Comparison of ENCODE assay signal across 17 cellular contexts in genomic region chr3:71030748-71031147, GRCh38.
DNase-seq lines count a peak whose midpoint lies in the region; ATAC-seq, FAIRE-seq and TF ChIP-seq lines count a peak whose summit lies in the region.
"Had no signal": no experiment of that assay in that cellular context is flagged by ENCODE, and none has a peak within 500 bp of the region (broad histone marks: within the 10 kb centered on the region; RNA-seq: fewer than 3 reads in every experiment).

No MANE protein-coding gene starts in this region.

- intact Hi-C loops in HepG2 (cut with micrococcal nuclease; ENCODE audit: unreplicated experiment): no loop called here
- intact Hi-C loops in right lobe of liver (cut with DNase I): no loop called here
- intact Hi-C loops in thyroid gland (cut with DNase I): no loop called here

- peak overlapping the region; percentile 79 for H3K27ac Mint-ChIP-seq in activated naive CD8-positive, alpha-beta T cell treated with anti-CD3 and anti-CD28 coated beads for 36 hours
- peak overlapping the region; percentile 98 to 100 (median 99) for H3K27ac Mint-ChIP-seq in naive B cell

- no peak overlapping the region for H3K4me3 ChIP-seq in HepG2 (replicated peaks in 1 of 3; ENCODE audit: insufficient read depth in 1 of 3, low read depth in 2 of 3, low read length in 3 of 3)
- H3K4me3 ChIP-seq in right lobe of liver: no peak overlapping the region
- no peak overlapping the region for H3K4me3 ChIP-seq in thyroid gland (replicated peaks in 1 of 3)

- peaks cover 80% of the 10 kb centered on the region for H3K4me1 Mint-ChIP-seq in activated naive CD8-positive, alpha-beta T cell treated with anti-CD3 and anti-CD28 coated beads for 36 hours
- peaks cover 64 to 93% (median 93%) of the 10 kb centered on the region in 3 donors for H3K4me1 Mint-ChIP-seq in naive B cell

- H3K4me1 ChIP-seq in HepG2 (ENCODE audit: insufficient read depth, low read length) (peaks cover 43% of the 10 kb centered on the region), right lobe of liver (peaks cover 0 to 17% (median 9%) of the 10 kb centered on the region in 4 donors), thyroid gland (peaks cover 20 to 28% of the 10 kb centered on the region in 2 donors)

- no peak for DNase-seq in HepG2 (ENCODE audit: low spot score)
- no peak for DNase-seq in right lobe of liver
- no peak for DNase-seq in activated naive CD8-positive, alpha-beta T cell treated with anti-CD3 and anti-CD28 coated beads for 36 hours
- no peak for DNase-seq in naive B cell
- DNase-seq in GF-D8 (lab: John Stamatoyannopoulos, UW): no peak
- DNase-seq in D341Med (ENCODE audit: low spot score): no peak
- DNase-seq in thyroid gland: no peak
- DNase-seq: effector CD8-positive, alpha-beta T cell; GOT3; left ventricle myocardium superior; NCI-H2081; NCI-H69; stimulated activated CD4-positive, alpha-beta T cell treated with anti-CD3 and anti-CD28 coated beads, Interleukin-4, amount 100 ng/mL, for 4 hours; SW 1271 had no signal

- BruUV-seq in HepG2 (replicated peaks; lab: Mats Ljungman, UMichigan): TSS peak; percentile 13

- no peak overlapping the region for H3K27ac ChIP-seq in HepG2 (ENCODE audit: extremely low read length, insufficient read depth, low read length)
- H3K27ac ChIP-seq in right lobe of liver: no peak overlapping the region
- no peak overlapping the region for H3K27ac ChIP-seq in thyroid gland

- no peak for TF ChIP-seq POLR2A in HepG2 (IDR thresholded peaks at IDR 0.05; ENCODE audit: insufficient read depth in 1 of 2, low read depth in 2 of 2, low read length in 2 of 2)
- TF ChIP-seq POLR2A in right lobe of liver (IDR thresholded peaks at IDR 0.05): no peak
- no peak for TF ChIP-seq POLR2A in thyroid gland (IDR thresholded peaks at IDR 0.05)

- no peaks in the 10 kb centered on the region for H3K27me3 Mint-ChIP-seq in activated naive CD8-positive, alpha-beta T cell treated with anti-CD3 and anti-CD28 coated beads for 36 hours
- H3K27me3 Mint-ChIP-seq in naive B cell: no peaks in the 10 kb centered on the region

- no peaks in the 10 kb centered on the region for H3K27me3 ChIP-seq in HepG2 (ENCODE audit: control insufficient read depth in 1 of 2, insufficient read depth in 2 of 2, low read length in 2 of 2)
- H3K27me3 ChIP-seq in right lobe of liver: no peaks in the 10 kb centered on the region
- H3K27me3 ChIP-seq in thyroid gland: no peaks in the 10 kb centered on the region

- TF ChIP-seq EP300 in HepG2 (IDR thresholded peaks at IDR 0.05; ENCODE audit: low read depth in 2 of 2, low read length in 2 of 2) (no peak), HepG2 (CRISPR knock-in tag; IDR thresholded peaks at IDR 0.05; ENCODE audit: borderline replicate concordance) (no peak)

- no peak overlapping the region for H3K9ac ChIP-seq in HepG2 (ENCODE audit: insufficient read depth, low read depth, low read length)

- H3K9me3 ChIP-seq in HepG2 (ENCODE audit: low read length) (no peaks in the 10 kb centered on the region), right lobe of liver (no peaks in the 10 kb centered on the region), thyroid gland (no peaks in the 10 kb centered on the region)

- CTCF ChIA-PET in HepG2 (lab: Yijun Ruan, JAX; ENCODE audit: low intra/inter-chr PET ratio, low total read pairs): no interaction called here

- 0 out of 2 replicates have a peak, but pooled peaks cover 10% of the 10 kb centered on the region for H4K20me1 ChIP-seq in HepG2 (ENCODE audit: insufficient read depth, low read length)

- peaks cover 10 to 41% of the 10 kb centered on the region in 2 experiments for H3K36me3 ChIP-seq in HepG2 (replicated peaks in 1 of 2; ENCODE audit: control insufficient read depth in 1 of 2, insufficient read depth in 2 of 2, low read length in 2 of 2)
- H3K36me3 ChIP-seq in right lobe of liver: no peaks in the 10 kb centered on the region
- H3K36me3 ChIP-seq in thyroid gland: peaks cover 0 to 4% of the 10 kb centered on the region in 2 donors

- peaks cover 28% of the 10 kb centered on the region for H3K79me2 ChIP-seq in HepG2 (ENCODE audit: insufficient read depth, low read length)

- 97% methylated on average over 5 of the region's 5 CpGs for WGBS in HepG2 (ENCODE audit: low lambda C conversion rate)
- WGBS in right lobe of liver (ENCODE audit: insufficient coverage, low coverage, low lambda C conversion rate, missing lambda C conversion rate): 87% methylated on average over 5 of the region's 5 CpGs
- WGBS in thyroid gland, 2 donors: 92 to 95% methylated on average over 5 of the region's 5 CpGs

- TF ChIP-seq CTCF in HepG2 (CRISPR knock-in tag; IDR thresholded peaks at IDR 0.05): no peak
- no peak for TF ChIP-seq CTCF in right lobe of liver (IDR thresholded peaks at IDR 0.05)
- TF ChIP-seq CTCF in thyroid gland (IDR thresholded peaks at IDR 0.05): no peak

- H3K4me3 Mint-ChIP-seq in activated naive CD8-positive, alpha-beta T cell treated with anti-CD3 and anti-CD28 coated beads for 36 hours: no peak overlapping the region
- peak overlapping the region in 4 of 8 donors; percentile 16 to 83 (median 69) for H3K4me3 Mint-ChIP-seq in naive B cell
- H3K4me3 Mint-ChIP-seq: WTC11 had no signal

- H3K4me2 ChIP-seq in HepG2 (ENCODE audit: low read depth, low read length): no peak overlapping the region

- in situ Hi-C loops in HepG2 (cut with HindIII; ENCODE audit: extremely low pct_ligation_motif_present, low pct_unique_long_range_greater_than_20kb): no loop called here

- peaks cover 5% of the 10 kb centered on the region for H3K9me3 Mint-ChIP-seq in activated naive CD8-positive, alpha-beta T cell treated with anti-CD3 and anti-CD28 coated beads for 36 hours
- H3K9me3 Mint-ChIP-seq in naive B cell: no peaks in the 10 kb centered on the region

- POLR2A ChIA-PET in HepG2 (lab: Yijun Ruan, JAX): no interaction called here

- H2AFZ ChIP-seq in HepG2 (ENCODE audit: low read length): no peak overlapping the region

- ATAC-seq in HepG2 (no peak), right lobe of liver (no peak), naive B cell (ENCODE audit: low read depth in 2 of 2) (no peak)
- ATAC-seq: left ventricle myocardium superior, WTC11 had no signal

- H3K36me3 Mint-ChIP-seq in activated naive CD8-positive, alpha-beta T cell treated with anti-CD3 and anti-CD28 coated beads for 36 hours: peaks cover 79% of the 10 kb centered on the region
- peaks cover 21 to 35% of the 10 kb centered on the region in 2 donors for H3K36me3 Mint-ChIP-seq in naive B cell

- TF ChIP-seq RAD21 in HepG2 (CRISPR knock-in tag; IDR thresholded peaks at IDR 0.05): no peak

- FAIRE-seq in HepG2 (lab: Jason Lieb, UNC): no peak
- FAIRE-seq: RCC 7860, urothelium cell line had no signal

TF ChIP-seq in HepG2, 621 proteins besides CTCF, POLR2A, EP300 and RAD21:
- TF ChIP-seq DNMT3B (CRISPR knock-in tag; conservative IDR thresholded peaks at IDR 0.05) (no peak), SALL2 (CRISPR knock-in tag; IDR thresholded peaks at IDR 0.05) (no peak), MAF1 (CRISPR knock-in tag; IDR thresholded peaks at IDR 0.05; ENCODE audit: borderline replicate concordance) (no peak), PRPF4 (IDR thresholded peaks at IDR 0.05; ENCODE audit: low read depth, low read length, poor library complexity, severe bottlenecking) (no peak), ADNP (CRISPR knock-in tag; IDR thresholded peaks at IDR 0.05) (no peak), ZNF549 (CRISPR knock-in tag; IDR thresholded peaks at IDR 0.05) (no peak), ZEB1 (IDR thresholded peaks at IDR 0.05; ENCODE audit: insufficient replicate concordance, low read depth) (no peak), BATF2 (CRISPR knock-in tag; IDR thresholded peaks at IDR 0.05) (no peak), ZNF547 (CRISPR knock-in tag; IDR thresholded peaks at IDR 0.05) (no peak), DNMT1 (CRISPR knock-in tag; IDR thresholded peaks at IDR 0.05) (no peak), NAIF1 (CRISPR knock-in tag; IDR thresholded peaks at IDR 0.05; ENCODE audit: borderline replicate concordance) (no peak)
- TF ChIP-seq, protein P1, sequence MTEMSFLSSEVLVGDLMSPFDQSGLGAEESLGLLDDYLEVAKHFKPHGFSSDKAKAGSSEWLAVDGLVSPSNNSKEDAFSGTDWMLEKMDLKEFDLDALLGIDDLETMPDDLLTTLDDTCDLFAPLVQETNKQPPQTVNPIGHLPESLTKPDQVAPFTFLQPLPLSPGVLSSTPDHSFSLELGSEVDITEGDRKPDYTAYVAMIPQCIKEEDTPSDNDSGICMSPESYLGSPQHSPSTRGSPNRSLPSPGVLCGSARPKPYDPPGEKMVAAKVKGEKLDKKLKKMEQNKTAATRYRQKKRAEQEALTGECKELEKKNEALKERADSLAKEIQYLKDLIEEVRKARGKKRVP (CRISPR knock-in tag; IDR thresholded peaks at IDR 0.05): no peak
